In genomic region chr1:168396940-168397680, GRCh38 we compare ENCODE assay signal across 13 cellular contexts.
"Had no signal": no experiment of that assay in that cellular context is flagged by ENCODE, and none has a peak within 500 bp of the region (broad histone marks: within the 10 kb centered on the region; RNA-seq: fewer than 3 reads in every experiment).

No MANE protein-coding gene starts in this region.

- H3K36me3 Mint-ChIP-seq: natural killer cell; stimulated activated effector memory CD8-positive, alpha-beta T cell treated with anti-CD3 and anti-CD28 coated beads, Interleukin-12 subunit alpha, Interleukin-12 subunit beta, amount 100 ng/mL, for 72 hours had no signal

- H3K9me3 ChIP-seq: ascending aorta, esophagus muscularis mucosa, mucosa of descending colon, right atrium auricular region, thyroid gland, vagina had no signal

- H3K4me3 Mint-ChIP-seq: natural killer cell; stimulated activated effector memory CD8-positive, alpha-beta T cell treated with anti-CD3 and anti-CD28 coated beads, Interleukin-12 subunit alpha, Interleukin-12 subunit beta, amount 100 ng/mL, for 72 hours had no signal

- DNase-seq: activated CD4-positive, alpha-beta T cell treated with anti-CD3 and anti-CD28 coated beads, Interleukin-2, amount 50 U/mL, for 48 hours; activated CD4-positive, CD25-positive, alpha-beta regulatory T cell treated with anti-CD3 and anti-CD28 coated beads, Interleukin-2, amount 50 U/mL, for 72 hours; activated naive CD4-positive, alpha-beta T cell; foreskin melanocyte; left cardiac atrium; mucosa of descending colon; natural killer cell; thyroid gland had no signal

- H3K27ac Mint-ChIP-seq: natural killer cell; stimulated activated effector memory CD8-positive, alpha-beta T cell treated with anti-CD3 and anti-CD28 coated beads, Interleukin-12 subunit alpha, Interleukin-12 subunit beta, amount 100 ng/mL, for 72 hours had no signal

- H3K9me3 Mint-ChIP-seq: natural killer cell; stimulated activated effector memory CD8-positive, alpha-beta T cell treated with anti-CD3 and anti-CD28 coated beads, Interleukin-12 subunit alpha, Interleukin-12 subunit beta, amount 100 ng/mL, for 72 hours had no signal

- ATAC-seq: mucosa of descending colon; natural killer cell; stimulated activated effector memory CD8-positive, alpha-beta T cell treated with anti-CD3 and anti-CD28 coated beads, Interleukin-12 subunit alpha, Interleukin-12 subunit beta, amount 100 ng/mL, for 72 hours had no signal
